Comparison of ENCODE assay signal across 14 cellular contexts in the genomic region with DNA sequence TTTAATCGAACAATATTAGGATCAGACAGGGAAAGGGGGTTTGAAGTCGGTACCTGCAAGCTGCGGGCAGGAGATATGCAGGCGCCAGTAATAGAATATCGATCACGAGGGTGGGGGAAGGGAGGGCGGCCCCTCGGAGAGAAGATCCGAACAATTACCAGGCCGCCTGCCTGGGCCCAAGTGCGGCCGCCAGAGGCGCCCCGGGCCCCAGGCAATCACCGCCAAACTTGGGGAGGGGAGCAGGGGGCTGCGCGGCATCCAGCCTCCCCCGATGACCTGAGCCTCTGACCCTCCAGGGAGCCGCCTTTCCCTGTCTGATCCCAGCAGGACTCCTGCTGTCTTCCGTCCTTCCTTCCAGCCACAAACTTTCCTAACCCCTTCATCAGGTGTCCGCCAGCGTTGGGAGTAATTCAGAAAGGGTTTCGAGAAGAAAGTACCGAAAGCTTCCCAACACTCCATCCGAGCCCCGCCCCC. TPM values are rescaled to one million over a fixed set of nuclear protein-coding genes. Genes with fewer than 3 reads are reported as not detected.
DNase-seq lines count a peak whose midpoint lies in the region; ATAC-seq, FAIRE-seq and TF ChIP-seq lines count a peak whose summit lies in the region.
"Had no signal": no experiment of that assay in that cellular context is flagged by ENCODE, and none has a peak within 500 bp of the region (broad histone marks: within the 10 kb centered on the region; RNA-seq: fewer than 3 reads in every experiment).

No MANE protein-coding gene starts in this region.

- no peak for TF ChIP-seq CTCF in astrocyte (IDR thresholded peaks at IDR 0.05; ENCODE audit: insufficient read depth, low read depth, low read length)
- no peak for TF ChIP-seq CTCF in HepG2 (CRISPR knock-in tag; IDR thresholded peaks at IDR 0.05)

- CTCF ChIA-PET in HepG2 (lab: Yijun Ruan, JAX; ENCODE audit: low intra/inter-chr PET ratio, low total read pairs) = no interaction called here
- CTCF ChIA-PET in activated CD8-positive, alpha-beta T cell treated with anti-CD3 and anti-CD28 coated beads, Interleukin-2, amount 10 ng/mL, durations not matched to agents 7 days and 5 days (lab: Charles Lee) = interaction anchor here (0.7 to 1.0 kb wide), 2 partner anchors 12 to 45 kb away, joined by 3 to 4 read pairs; a partner anchor contains a TSS

- no peaks in the 10 kb centered on the region for H3K36me3 Mint-ChIP-seq in activated naive CD8-positive, alpha-beta T cell
- H3K36me3 Mint-ChIP-seq in activated naive CD8-positive, alpha-beta T cell treated with anti-CD3 and anti-CD28 coated beads for 36 hours = no peaks in the 10 kb centered on the region
- H3K36me3 Mint-ChIP-seq in astrocyte (ENCODE audit: low read depth, unreplicated experiment) = no peaks in the 10 kb centered on the region
- no peaks in the 10 kb centered on the region for H3K36me3 Mint-ChIP-seq in stimulated activated naive B cell treated with anti-CD40 and anti-IgM and Interleukin-4, amounts not matched to agents 10 μg/mL and 1 μg/mL and 100 μg/mL, for 72 hours
- H3K36me3 Mint-ChIP-seq in activated CD8-positive, alpha-beta T cell treated with anti-CD3 and anti-CD28 coated beads, Interleukin-2, amount 10 ng/mL, durations not matched to agents 7 days and 5 days (ENCODE audit: low read depth) = no peaks in the 10 kb centered on the region

- no peak for TF ChIP-seq EP300 in HepG2 (IDR thresholded peaks at IDR 0.05; ENCODE audit: low read depth in 2 of 2, low read length in 2 of 2)
- no peak for TF ChIP-seq EP300 in HepG2 (CRISPR knock-in tag; IDR thresholded peaks at IDR 0.05; ENCODE audit: borderline replicate concordance)

- WGBS in HepG2 (ENCODE audit: low lambda C conversion rate) = 23% methylated on average over 21 of the region's 26 CpGs

- no peak for TF ChIP-seq RAD21 in HepG2 (CRISPR knock-in tag; IDR thresholded peaks at IDR 0.05)

- no peaks in the 10 kb centered on the region for H3K9me3 ChIP-seq in astrocyte (ENCODE audit: insufficient read depth, low read depth, low read length)
- H3K9me3 ChIP-seq in HepG2 (ENCODE audit: low read length) = no peaks in the 10 kb centered on the region
- H3K9me3 ChIP-seq: sigmoid colon, upper lobe of right lung had no signal

- H3K4me1 ChIP-seq in astrocyte (ENCODE audit: insufficient read depth, low read length) (no peaks in the 10 kb centered on the region), HepG2 (ENCODE audit: insufficient read depth, low read length) (peaks cover 20% of the 10 kb centered on the region)

- H3K4me2 ChIP-seq in astrocyte (ENCODE audit: low read length) (no peak overlapping the region), HepG2 (ENCODE audit: low read depth, low read length) (0 out of 2 replicates have a peak overlapping the region, but pooled peaks have one; percentile 7)

- FAIRE-seq in astrocyte (lab: Jason Lieb, UNC) = no peak
- FAIRE-seq in HepG2 (lab: Jason Lieb, UNC) = no peak
- FAIRE-seq: G401.6 had no signal

- peaks cover 17% of the 10 kb centered on the region for H3K4me1 Mint-ChIP-seq in activated naive CD8-positive, alpha-beta T cell (ENCODE audit: low read depth)
- H3K4me1 Mint-ChIP-seq in activated naive CD8-positive, alpha-beta T cell treated with anti-CD3 and anti-CD28 coated beads for 36 hours = peaks cover 13% of the 10 kb centered on the region
- H3K4me1 Mint-ChIP-seq in astrocyte (ENCODE audit: low read depth, unreplicated experiment) = peaks cover 4% of the 10 kb centered on the region
- H3K4me1 Mint-ChIP-seq in stimulated activated naive B cell treated with anti-CD40 and anti-IgM and Interleukin-4, amounts not matched to agents 10 μg/mL and 1 μg/mL and 100 μg/mL, for 72 hours = peaks cover 20 to 40% of the 10 kb centered on the region in 2 donors
- peaks cover 14% of the 10 kb centered on the region for H3K4me1 Mint-ChIP-seq in activated CD8-positive, alpha-beta T cell treated with anti-CD3 and anti-CD28 coated beads, Interleukin-2, amount 10 ng/mL, durations not matched to agents 7 days and 5 days (ENCODE audit: low read depth)

- H2AFZ ChIP-seq in astrocyte (ENCODE audit: low read depth, low read length) (no peak overlapping the region), HepG2 (ENCODE audit: low read length) (no peak overlapping the region)

- H3K27me3 Mint-ChIP-seq in activated naive CD8-positive, alpha-beta T cell = peaks cover 35% of the 10 kb centered on the region
- peaks cover 92% of the 10 kb centered on the region for H3K27me3 Mint-ChIP-seq in activated naive CD8-positive, alpha-beta T cell treated with anti-CD3 and anti-CD28 coated beads for 36 hours
- H3K27me3 Mint-ChIP-seq in astrocyte (ENCODE audit: low read depth, unreplicated experiment) = peaks cover 75% of the 10 kb centered on the region
- peaks cover 80 to 86% of the 10 kb centered on the region in 2 donors for H3K27me3 Mint-ChIP-seq in stimulated activated naive B cell treated with anti-CD40 and anti-IgM and Interleukin-4, amounts not matched to agents 10 μg/mL and 1 μg/mL and 100 μg/mL, for 72 hours
- H3K27me3 Mint-ChIP-seq in activated CD8-positive, alpha-beta T cell treated with anti-CD3 and anti-CD28 coated beads, Interleukin-2, amount 10 ng/mL, durations not matched to agents 7 days and 5 days (ENCODE audit: low read depth) = peaks cover 67% of the 10 kb centered on the region

- intact Hi-C loops in HepG2 (cut with micrococcal nuclease; ENCODE audit: unreplicated experiment) = no loop called here

- POLR2A ChIA-PET in HepG2 (lab: Yijun Ruan, JAX) = interaction anchor here (1.4 kb wide), 1 partner anchor 13 kb away, joined by 3 read pairs; a partner anchor contains a TSS
- POLR2A ChIA-PET in activated CD8-positive, alpha-beta T cell treated with anti-CD3 and anti-CD28 coated beads, Interleukin-2, amount 10 ng/mL, durations not matched to agents 7 days and 5 days (lab: Charles Lee) = no interaction called here

- H3K27me3 ChIP-seq in astrocyte (ENCODE audit: insufficient read depth, low read length) (peaks cover 80% of the 10 kb centered on the region), HepG2 (ENCODE audit: control insufficient read depth in 1 of 2, insufficient read depth in 2 of 2, low read length in 2 of 2) (peaks cover 13 to 69% of the 10 kb centered on the region in 2 experiments)

- no peak overlapping the region for H3K27ac ChIP-seq in astrocyte (ENCODE audit: low read depth, low read length)
- H3K27ac ChIP-seq in HepG2 (ENCODE audit: extremely low read length, insufficient read depth, low read length) = no peak overlapping the region
- H3K27ac ChIP-seq: sigmoid colon, upper lobe of right lung had no signal

- no peak for DNase-seq in activated naive CD8-positive, alpha-beta T cell treated with anti-CD3 and anti-CD28 coated beads for 36 hours
- DNase-seq in astrocyte (ENCODE audit: low read depth) = no peak
- no peak for DNase-seq in HepG2 (ENCODE audit: low spot score)
- no peak for DNase-seq in stimulated activated naive B cell treated with anti-CD40 and anti-IgM and Interleukin-4, amounts not matched to agents 10 μg/mL and 1 μg/mL and 100 μg/mL, for 72 hours
- no peak for DNase-seq in activated CD8-positive, alpha-beta T cell treated with anti-CD3 and anti-CD28 coated beads, Interleukin-2, amount 10 ng/mL, durations not matched to agents 7 days and 5 days
- DNase-seq: NCI-H1436, sigmoid colon, upper lobe of right lung had no signal

- BruUV-seq in HepG2 (replicated peaks; lab: Mats Ljungman, UMichigan) = no TSS peak

- H3K27ac Mint-ChIP-seq in activated naive CD8-positive, alpha-beta T cell = no peak overlapping the region
- H3K27ac Mint-ChIP-seq in activated naive CD8-positive, alpha-beta T cell treated with anti-CD3 and anti-CD28 coated beads for 36 hours = no peak overlapping the region
- H3K27ac Mint-ChIP-seq in astrocyte (ENCODE audit: unreplicated experiment) = no peak overlapping the region
- H3K27ac Mint-ChIP-seq in stimulated activated naive B cell treated with anti-CD40 and anti-IgM and Interleukin-4, amounts not matched to agents 10 μg/mL and 1 μg/mL and 100 μg/mL, for 72 hours = peak overlapping the region; percentile 42
- H3K27ac Mint-ChIP-seq in activated CD8-positive, alpha-beta T cell treated with anti-CD3 and anti-CD28 coated beads, Interleukin-2, amount 10 ng/mL, durations not matched to agents 7 days and 5 days = no peak overlapping the region
- H3K27ac Mint-ChIP-seq: activated CD4-positive, alpha-beta T cell treated with anti-CD3 and anti-CD28 coated beads for 36 hours; activated naive CD4-positive, alpha-beta T cell treated with anti-CD3 and anti-CD28 coated beads, Interleukin-2, amount 50 U/mL, for 72 hours had no signal

- H3K9ac ChIP-seq in astrocyte (ENCODE audit: low read length) (no peak overlapping the region), HepG2 (ENCODE audit: insufficient read depth, low read depth, low read length) (no peak overlapping the region)

- TF ChIP-seq POLR2A in HepG2 (IDR thresholded peaks at IDR 0.05; ENCODE audit: insufficient read depth in 1 of 2, low read depth in 2 of 2, low read length in 2 of 2) = no peak

- no peaks in the 10 kb centered on the region for H3K79me2 ChIP-seq in astrocyte (ENCODE audit: insufficient read depth, low read length)
- no peaks in the 10 kb centered on the region for H3K79me2 ChIP-seq in HepG2 (ENCODE audit: insufficient read depth, low read length)

- no peaks in the 10 kb centered on the region for H3K36me3 ChIP-seq in astrocyte (ENCODE audit: insufficient read depth, low read length)
- no peaks in the 10 kb centered on the region for H3K36me3 ChIP-seq in HepG2 (replicated peaks in 1 of 2; ENCODE audit: control insufficient read depth in 1 of 2, insufficient read depth in 2 of 2, low read length in 2 of 2)
- H3K36me3 ChIP-seq: sigmoid colon, upper lobe of right lung had no signal

- no peak overlapping the region for H3K4me3 ChIP-seq in astrocyte (ENCODE audit: insufficient read depth, low read depth, low read length)
- no peak overlapping the region for H3K4me3 ChIP-seq in HepG2 (replicated peaks in 1 of 3; ENCODE audit: insufficient read depth in 1 of 3, low read depth in 2 of 3, low read length in 3 of 3)
- H3K4me3 ChIP-seq: upper lobe of right lung had no signal

- peaks cover 5% of the 10 kb centered on the region for H4K20me1 ChIP-seq in astrocyte (ENCODE audit: insufficient read depth, low read length)
- H4K20me1 ChIP-seq in HepG2 (ENCODE audit: insufficient read depth, low read length) = no peaks in the 10 kb centered on the region

- H3K4me3 Mint-ChIP-seq in activated naive CD8-positive, alpha-beta T cell = peak overlapping the region; percentile 30
- H3K4me3 Mint-ChIP-seq in activated naive CD8-positive, alpha-beta T cell treated with anti-CD3 and anti-CD28 coated beads for 36 hours = no peak overlapping the region
- H3K4me3 Mint-ChIP-seq in astrocyte (ENCODE audit: unreplicated experiment) = peak overlapping the region; percentile 64
- H3K4me3 Mint-ChIP-seq in stimulated activated naive B cell treated with anti-CD40 and anti-IgM and Interleukin-4, amounts not matched to agents 10 μg/mL and 1 μg/mL and 100 μg/mL, for 72 hours = peak overlapping the region; percentile 71 to 78
- H3K4me3 Mint-ChIP-seq in activated CD8-positive, alpha-beta T cell treated with anti-CD3 and anti-CD28 coated beads, Interleukin-2, amount 10 ng/mL, durations not matched to agents 7 days and 5 days = no peak overlapping the region

- peak; percentile 21; the same call in 2 of the 3 replicates for ATAC-seq in HepG2
- no peak for ATAC-seq in stimulated activated naive B cell treated with anti-CD40 and anti-IgM and Interleukin-4, amounts not matched to agents 10 μg/mL and 1 μg/mL and 100 μg/mL, for 72 hours (replicated peaks)
- no peak for ATAC-seq in GM18861 (IDR thresholded peaks at IDR 0.05; ENCODE audit: unreplicated experiment)
- ATAC-seq in activated CD8-positive, alpha-beta T cell treated with anti-CD3 and anti-CD28 coated beads, Interleukin-2, amount 10 ng/mL, durations not matched to agents 7 days and 5 days = no peak
- ATAC-seq in HG03039 (IDR thresholded peaks at IDR 0.05; ENCODE audit: unreplicated experiment) = no peak
- ATAC-seq: activated CD4-positive, alpha-beta T cell treated with anti-CD3 and anti-CD28 coated beads for 36 hours had no signal

- no peaks in the 10 kb centered on the region for H3K9me3 Mint-ChIP-seq in activated naive CD8-positive, alpha-beta T cell (ENCODE audit: low read depth)
- H3K9me3 Mint-ChIP-seq in activated naive CD8-positive, alpha-beta T cell treated with anti-CD3 and anti-CD28 coated beads for 36 hours = no peaks in the 10 kb centered on the region
- H3K9me3 Mint-ChIP-seq in astrocyte (ENCODE audit: unreplicated experiment) = peaks cover 2% of the 10 kb centered on the region
- no peaks in the 10 kb centered on the region for H3K9me3 Mint-ChIP-seq in stimulated activated naive B cell treated with anti-CD40 and anti-IgM and Interleukin-4, amounts not matched to agents 10 μg/mL and 1 μg/mL and 100 μg/mL, for 72 hours
- no peaks in the 10 kb centered on the region for H3K9me3 Mint-ChIP-seq in activated CD8-positive, alpha-beta T cell treated with anti-CD3 and anti-CD28 coated beads, Interleukin-2, amount 10 ng/mL, durations not matched to agents 7 days and 5 days (ENCODE audit: insufficient read depth)
- H3K9me3 Mint-ChIP-seq: activated naive CD4-positive, alpha-beta T cell treated with anti-CD3 and anti-CD28 coated beads, Interleukin-2, amount 50 U/mL, for 72 hours had no signal

- in situ Hi-C loops in HepG2 (cut with HindIII; ENCODE audit: extremely low pct_ligation_motif_present, low pct_unique_long_range_greater_than_20kb) = no loop called here

RNA-seq across cellular contexts. Expression of a gene that starts 1.1 kb away (rescaled TPM):
- total RNA-seq in activated naive CD8-positive, alpha-beta T cell treated with anti-CD3 and anti-CD28 coated beads for 36 hours = not detected
- total RNA-seq in astrocyte = 0.07 TPM in 1 of 2 replicates, not detected in the other
- total RNA-seq in HepG2 (2016; rRNA removed; fragmentation: Illumina TruSeq; extraction: Trizol) = not detected in 2 replicates
- total RNA-seq in HepG2 (2016; cell fraction: cytosol; rRNA removed; fragmentation: Illumina TruSeq; extraction: Trizol; ENCODE audit: low read depth) = not detected in 2 replicates
- not detected in 2 replicates for total RNA-seq in HepG2 (2016; cell fraction: insoluble cytoplasmic fraction; rRNA removed; fragmentation: Illumina TruSeq; extraction: Trizol)
- not detected in 2 replicates for total RNA-seq in HepG2 (2016; cell fraction: membrane; rRNA removed; fragmentation: Illumina TruSeq; extraction: Trizol)
- not detected in 2 replicates for total RNA-seq in HepG2 (2016; cell fraction: nucleus; rRNA removed; fragmentation: Illumina TruSeq; extraction: Trizol)
- polyA plus RNA-seq in HepG2 (2011; rRNA removed) = not detected in 2 replicates
- polyA plus RNA-seq in HepG2 (2011; cell fraction: cytosol; rRNA removed) = not detected in 2 replicates
- polyA plus RNA-seq in HepG2 (2011; cell fraction: nucleus; rRNA removed) = not detected in 2 replicates
- polyA plus RNA-seq in HepG2 (2012) = not detected in 2 replicates
- not detected in 2 replicates for polyA plus RNA-seq in HepG2 (2016; cell fraction: cytosol; fragmentation: Illumina TruSeq; extraction: Trizol; ENCODE audit: low read depth)
- not detected in 2 replicates for polyA plus RNA-seq in HepG2 (2016; cell fraction: insoluble cytoplasmic fraction; fragmentation: Illumina TruSeq; extraction: Trizol; ENCODE audit: low read depth)
- not detected in 2 replicates for polyA plus RNA-seq in HepG2 (2016; cell fraction: membrane; fragmentation: Illumina TruSeq; extraction: Trizol; ENCODE audit: low read depth)
- not detected in 2 replicates for polyA plus RNA-seq in HepG2 (2016; cell fraction: nucleus; fragmentation: Illumina TruSeq; extraction: Trizol; ENCODE audit: insufficient read depth, low read depth)
- not detected in 2 replicates for polyA minus RNA-seq in HepG2 (2011; rRNA and poly(A)+ RNA removed; ENCODE audit: low replicate concordance)
- not detected in 2 replicates for polyA minus RNA-seq in HepG2 (2011; cell fraction: cytosol; rRNA and poly(A)+ RNA removed)
- not detected in 2 replicates for polyA minus RNA-seq in HepG2 (2011; cell fraction: nucleus; rRNA and poly(A)+ RNA removed)
- total RNA-seq in activated CD8-positive, alpha-beta T cell treated with anti-CD3 and anti-CD28 coated beads, Interleukin-2, amount 10 ng/mL, durations not matched to agents 7 days and 5 days = not detected
- total RNA-seq: activated CD4-positive, alpha-beta T cell treated with anti-CD3 and anti-CD28 coated beads for 36 hours; activated naive CD4-positive, alpha-beta T cell treated with anti-CD3 and anti-CD28 coated beads, Interleukin-2, amount 50 U/mL, for 72 hours; sigmoid colon; upper lobe of right lung had no signal
- polyA plus RNA-seq: sigmoid colon had no signal

RNA-seq across cellular contexts. Expression of a gene that starts 12.9 kb away (rescaled TPM):
- total RNA-seq in activated naive CD8-positive, alpha-beta T cell treated with anti-CD3 and anti-CD28 coated beads for 36 hours = 1 to 10 TPM; 7.8 to 8.2 TPM
- 6.9 and 9.7 TPM in 2 replicates for total RNA-seq in astrocyte
- 3.7 and 5.2 TPM in 2 replicates for total RNA-seq in HepG2 (2016; rRNA removed; fragmentation: Illumina TruSeq; extraction: Trizol)
- 1.1 and 1.9 TPM in 2 replicates for total RNA-seq in HepG2 (2016; cell fraction: cytosol; rRNA removed; fragmentation: Illumina TruSeq; extraction: Trizol; ENCODE audit: low read depth)
- 4.7 and 6.3 TPM in 2 replicates for total RNA-seq in HepG2 (2016; cell fraction: insoluble cytoplasmic fraction; rRNA removed; fragmentation: Illumina TruSeq; extraction: Trizol)
- 1.9 TPM in 2 replicates for total RNA-seq in HepG2 (2016; cell fraction: membrane; rRNA removed; fragmentation: Illumina TruSeq; extraction: Trizol)
- 2.4 and 3.4 TPM in 2 replicates for total RNA-seq in HepG2 (2016; cell fraction: nucleus; rRNA removed; fragmentation: Illumina TruSeq; extraction: Trizol)
- 13.1 and 13.7 TPM in 2 replicates for polyA plus RNA-seq in HepG2 (2011; rRNA removed)
- 14.4 and 17.0 TPM in 2 replicates for polyA plus RNA-seq in HepG2 (2011; cell fraction: cytosol; rRNA removed)
- polyA plus RNA-seq in HepG2 (2011; cell fraction: nucleus; rRNA removed) = 11.1 and 11.2 TPM in 2 replicates
- 10.0 and 13.7 TPM in 2 replicates for polyA plus RNA-seq in HepG2 (2012)
- 3.8 and 5.7 TPM in 2 replicates for polyA plus RNA-seq in HepG2 (2016; cell fraction: cytosol; fragmentation: Illumina TruSeq; extraction: Trizol; ENCODE audit: low read depth)
- 7.2 and 9.2 TPM in 2 replicates for polyA plus RNA-seq in HepG2 (2016; cell fraction: insoluble cytoplasmic fraction; fragmentation: Illumina TruSeq; extraction: Trizol; ENCODE audit: low read depth)
- polyA plus RNA-seq in HepG2 (2016; cell fraction: membrane; fragmentation: Illumina TruSeq; extraction: Trizol; ENCODE audit: low read depth) = 5.6 and 5.8 TPM in 2 replicates
- 5.1 and 7.2 TPM in 2 replicates for polyA plus RNA-seq in HepG2 (2016; cell fraction: nucleus; fragmentation: Illumina TruSeq; extraction: Trizol; ENCODE audit: insufficient read depth, low read depth)
- polyA minus RNA-seq in HepG2 (2011; rRNA and poly(A)+ RNA removed; ENCODE audit: low replicate concordance) = 12.5 and 12.6 TPM in 2 replicates
- polyA minus RNA-seq in HepG2 (2011; cell fraction: cytosol; rRNA and poly(A)+ RNA removed) = 6.0 and 7.2 TPM in 2 replicates
- polyA minus RNA-seq in HepG2 (2011; cell fraction: nucleus; rRNA and poly(A)+ RNA removed) = 7.0 and 9.8 TPM in 2 replicates
- total RNA-seq in activated CD8-positive, alpha-beta T cell treated with anti-CD3 and anti-CD28 coated beads, Interleukin-2, amount 10 ng/mL, durations not matched to agents 7 days and 5 days = 10 to 100 TPM; 24.7 to 25.7 TPM

RNA-seq across cellular contexts. Expression of a gene that starts 30.0 kb away (rescaled TPM):
- 10 to 100 TPM; 43.1 to 47.1 TPM for total RNA-seq in activated naive CD8-positive, alpha-beta T cell treated with anti-CD3 and anti-CD28 coated beads for 36 hours
- total RNA-seq in astrocyte (119 and 120 TPM in 2 replicates), HepG2 (2016; rRNA removed; fragmentation: Illumina TruSeq; extraction: Trizol) (96.7 and 152 TPM in 2 replicates)
- 10.4 and 13.0 TPM in 2 replicates for total RNA-seq in HepG2 (2016; cell fraction: cytosol; rRNA removed; fragmentation: Illumina TruSeq; extraction: Trizol; ENCODE audit: low read depth)
- total RNA-seq in HepG2 (2016; cell fraction: insoluble cytoplasmic fraction; rRNA removed; fragmentation: Illumina TruSeq; extraction: Trizol) = 94.1 and 153 TPM in 2 replicates
- 14.4 and 16.9 TPM in 2 replicates for total RNA-seq in HepG2 (2016; cell fraction: membrane; rRNA removed; fragmentation: Illumina TruSeq; extraction: Trizol)
- total RNA-seq in HepG2 (2016; cell fraction: nucleus; rRNA removed; fragmentation: Illumina TruSeq; extraction: Trizol) = 41.8 and 47.5 TPM in 2 replicates
- 72.7 and 87.8 TPM in 2 replicates for polyA plus RNA-seq in HepG2 (2011; rRNA removed)
- 51.4 and 77.1 TPM in 2 replicates for polyA plus RNA-seq in HepG2 (2011; cell fraction: cytosol; rRNA removed)
- polyA plus RNA-seq in HepG2 (2011; cell fraction: nucleus; rRNA removed) = 20.7 and 25.9 TPM in 2 replicates
- polyA plus RNA-seq in HepG2 (2012) = 48.6 and 50.0 TPM in 2 replicates
- 4.1 TPM in 2 replicates for polyA plus RNA-seq in HepG2 (2016; cell fraction: cytosol; fragmentation: Illumina TruSeq; extraction: Trizol; ENCODE audit: low read depth)
- polyA plus RNA-seq in HepG2 (2016; cell fraction: insoluble cytoplasmic fraction; fragmentation: Illumina TruSeq; extraction: Trizol; ENCODE audit: low read depth) = 119 and 129 TPM in 2 replicates
- 9.8 and 10.1 TPM in 2 replicates for polyA plus RNA-seq in HepG2 (2016; cell fraction: membrane; fragmentation: Illumina TruSeq; extraction: Trizol; ENCODE audit: low read depth)
- 56.3 and 59.0 TPM in 2 replicates for polyA plus RNA-seq in HepG2 (2016; cell fraction: nucleus; fragmentation: Illumina TruSeq; extraction: Trizol; ENCODE audit: insufficient read depth, low read depth)
- 28.4 and 56.2 TPM in 2 replicates for polyA minus RNA-seq in HepG2 (2011; rRNA and poly(A)+ RNA removed; ENCODE audit: low replicate concordance)
- polyA minus RNA-seq in HepG2 (2011; cell fraction: cytosol; rRNA and poly(A)+ RNA removed) = 46.3 and 52.4 TPM in 2 replicates
- 28.8 and 40.4 TPM in 2 replicates for polyA minus RNA-seq in HepG2 (2011; cell fraction: nucleus; rRNA and poly(A)+ RNA removed)
- 10 to 100 TPM; 22.4 to 28.0 TPM for total RNA-seq in activated CD8-positive, alpha-beta T cell treated with anti-CD3 and anti-CD28 coated beads, Interleukin-2, amount 10 ng/mL, durations not matched to agents 7 days and 5 days

Comparison
In these comparisons a context has a peak if more than half of its experiments do, and no peak if none do; other contexts are left out.
1. H3K4me3 Mint-ChIP-seq: peak in activated naive CD8-positive, alpha-beta T cell (single experiment), astrocyte (single experiment) and stimulated activated naive B cell treated with anti-CD40 and anti-IgM and Interleukin-4, amounts not matched to agents 10 μg/mL and 1 μg/mL and 100 μg/mL, for 72 hours (2 of 2); none in activated naive CD8-positive, alpha-beta T cell treated with anti-CD3 and anti-CD28 coated beads for 36 hours (single experiment) and activated CD8-positive, alpha-beta T cell treated with anti-CD3 and anti-CD28 coated beads, Interleukin-2, amount 10 ng/mL, durations not matched to agents 7 days and 5 days (single experiment).